In genomic region chr13:100534147-100534818, GRCh38 we compare ENCODE assay signal across 14 cellular contexts.
"Had no signal": no experiment of that assay in that cellular context is flagged by ENCODE, and none has a peak within 500 bp of the region (broad histone marks: within the 10 kb centered on the region; RNA-seq: fewer than 3 reads in every experiment).

No MANE protein-coding gene starts in this region.

- H3K4me3 ChIP-seq: ascending aorta, heart left ventricle, left ventricle myocardium inferior, right atrium auricular region, transverse colon had no signal

- H3K27ac ChIP-seq: ascending aorta, foreskin keratinocyte, heart left ventricle, left ventricle myocardium inferior, right atrium auricular region, transverse colon had no signal

- DNase-seq: activated CD4-positive, alpha-beta T cell treated with anti-CD3 and anti-CD28 coated beads for 1 hour; activated CD4-positive, alpha-beta T cell treated with anti-CD3 and anti-CD28 coated beads, Interleukin-2, amount 50 U/mL, for 48 hours; activated naive CD4-positive, alpha-beta T cell treated with Interleukin-2 at 50 U/mL for 16 hours; activated naive CD8-positive, alpha-beta T cell treated with anti-CD3 and anti-CD28 coated beads, Interleukin-2, amount 50 U/mL, for 24 hours; foreskin keratinocyte; heart left ventricle; left ventricle myocardium inferior; mesendoderm; nephron progenitor cell; stimulated activated CD4-positive, alpha-beta T cell treated with anti-CD3 and anti-CD28 coated beads, Interleukin-1b, Interleukin-23, amount 100 ng/mL, for 48 hours; stimulated activated naive B cell treated with anti-CD40 and anti-IgM and Interleukin-4, amounts not matched to agents 10 μg/mL and 1 μg/mL and 100 μg/mL, for 72 hours; transverse colon had no signal

- H3K9me3 ChIP-seq: ascending aorta, transverse colon had no signal

- H3K4me1 ChIP-seq: ascending aorta, foreskin keratinocyte, left ventricle myocardium inferior, right atrium auricular region, transverse colon had no signal

- H3K27me3 ChIP-seq: ascending aorta, foreskin keratinocyte, heart left ventricle, right atrium auricular region, transverse colon had no signal

- ATAC-seq: activated naive CD8-positive, alpha-beta T cell treated with anti-CD3 and anti-CD28 coated beads, Interleukin-2, amount 50 U/mL, for 24 hours; foreskin keratinocyte; heart left ventricle had no signal
